ENCODE assay signal across 5 cellular contexts in the genomic region with DNA sequence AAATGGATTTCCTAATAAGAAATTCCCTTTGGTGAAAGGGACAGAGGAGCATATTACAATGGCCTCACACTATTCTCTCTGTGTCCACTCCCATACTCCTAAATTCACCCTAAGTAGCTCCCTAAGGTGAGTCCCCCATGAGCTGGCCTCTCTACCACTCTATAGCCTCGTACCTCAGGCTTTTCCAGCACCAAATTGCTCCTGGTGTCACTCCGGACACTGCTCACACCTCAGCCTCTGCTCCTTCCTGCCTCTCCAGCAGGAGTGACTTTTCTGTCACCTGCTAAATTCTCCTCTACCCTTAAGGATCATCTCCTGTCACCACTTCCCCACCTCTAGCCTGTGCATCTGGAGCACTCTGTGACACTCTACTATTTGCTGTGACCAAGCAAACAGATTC.
"Had no signal": no experiment of that assay in that cellular context is flagged by ENCODE, and none has a peak within 500 bp of the region (broad histone marks: within the 10 kb centered on the region; RNA-seq: fewer than 3 reads in every experiment).

No MANE protein-coding gene starts in this region.

- H3K9me3 Mint-ChIP-seq: GM23338, H9, HFFc6 had no signal

- H2AFZ ChIP-seq: GM23338 had no signal

- H3K4me2 ChIP-seq: GM23338 had no signal

- H3K27ac Mint-ChIP-seq: GM23338, H9, HFFc6 had no signal

- H3K4me1 Mint-ChIP-seq: GM23338 had no signal

- H3K4me3 ChIP-seq: GM23338, K562 had no signal

- H3K4me3 Mint-ChIP-seq: GM23338, H9, HFFc6 had no signal

- DNase-seq: H9, HFFc6, IMR-90 had no signal
